Comparison of ENCODE assay signal across 25 cellular contexts in the genomic region with DNA sequence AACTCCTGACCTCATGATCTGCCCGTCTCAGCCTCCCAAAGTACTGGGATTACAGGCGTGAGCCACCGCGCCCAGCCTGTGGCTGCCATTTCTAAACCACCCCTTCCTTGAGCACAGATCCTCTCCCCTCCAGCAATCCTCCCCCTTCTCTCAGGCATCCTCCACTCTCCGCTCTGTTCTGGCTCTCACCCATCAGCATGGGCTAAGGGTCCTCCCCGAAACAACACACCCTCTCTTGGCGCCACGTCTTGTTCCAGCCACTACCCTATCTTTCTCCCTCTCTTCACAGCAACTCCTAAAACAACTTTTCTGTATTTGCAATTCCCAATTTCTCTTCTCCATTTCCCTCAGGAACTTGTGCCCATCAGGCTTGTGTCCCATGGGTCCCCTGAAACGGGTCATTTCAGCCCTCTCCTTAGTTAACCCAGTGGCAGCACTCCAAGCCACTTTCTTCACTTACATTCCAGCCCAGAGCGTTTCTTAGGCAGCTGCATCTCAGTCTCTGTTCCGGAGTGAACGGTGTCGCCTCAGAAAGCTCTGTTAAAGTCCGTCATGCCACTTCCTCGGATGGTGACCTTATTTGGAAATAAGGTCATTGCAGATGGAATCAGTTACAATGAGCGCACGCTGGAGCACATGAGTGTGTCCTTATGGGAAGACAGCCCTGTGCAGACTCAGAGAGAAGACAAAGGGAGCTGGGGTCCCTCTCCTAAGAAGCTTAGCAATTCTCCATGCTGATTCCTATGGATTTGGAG. TPM values are rescaled to one million over a fixed set of nuclear protein-coding genes. Genes with fewer than 3 reads are reported as not detected.
DNase-seq lines count a peak whose midpoint lies in the region; ATAC-seq, FAIRE-seq and TF ChIP-seq lines count a peak whose summit lies in the region.
"Had no signal": no experiment of that assay in that cellular context is flagged by ENCODE, and none has a peak within 500 bp of the region (broad histone marks: within the 10 kb centered on the region; RNA-seq: fewer than 3 reads in every experiment).

No MANE protein-coding gene starts in this region.

- no peak overlapping the region for H4K91ac ChIP-seq in neuronal stem cell (ENCODE audit: low read depth, low read length, poor library complexity)

- no peak for FAIRE-seq in pancreas (lab: Jason Lieb, UNC)
- FAIRE-seq: G401.6 had no signal

- no peak overlapping the region for H4K8ac ChIP-seq in neuronal stem cell (ENCODE audit: low read depth, low read length)

- DNase-seq in BJ (ENCODE audit: low read depth) (peak; percentile 53), GM23338 (ENCODE audit: low spot score) (no peak), fibroblast of gingiva (ENCODE audit: low read depth) (peak; percentile 74), neuronal stem cell (ENCODE audit: low spot score) (no peak), WERI-Rb-1 (no peak), pancreas (no peak), HPDE6-E6E7 (ENCODE audit: extremely low spot score) (no peak), left lung (no peak)
- DNase-seq: activated naive CD4-positive, alpha-beta T cell treated with anti-CD3 and anti-CD28 coated beads, Interleukin-2, amount 50 U/mL, for 16 hours; anterior cingulate cortex; caudate nucleus; CD4-positive, alpha-beta memory T cell; dermis blood vessel endothelial cell; DMS 273 treated with DMSO at 0.1 percent for 48 hours; kidney glomerular epithelial cell; naive B cell; NCI-H524 had no signal

- intact Hi-C loops in pancreas (cut with DNase I), result no loop called here
- intact Hi-C loops in left lung (cut with DNase I), result no loop called here

- no CpG with 5 or more reads among the region's 17 CpGs for WGBS in neuronal stem cell (ENCODE audit: extremely low coverage in 2 of 2, insufficient read length in 2 of 2, insufficient replicate concordance in 1 of 2), 2 donors
- 84 to 87% methylated on average over 17 of the region's 17 CpGs for WGBS in pancreas, 2 donors

- no peaks in the 10 kb centered on the region for H3K9me2 ChIP-seq in GM23338 (ENCODE audit: insufficient read depth)

- H3K9ac ChIP-seq in neuronal stem cell (ENCODE audit: low read depth, low read length, poor library complexity), result peak overlapping the region; percentile 56

- no peaks in the 10 kb centered on the region for H3K9me3 Mint-ChIP-seq in GM23338
- H3K9me3 Mint-ChIP-seq: CD4-positive, alpha-beta memory T cell had no signal

- H3K27ac ChIP-seq in GM23338 (ENCODE audit: low read depth), result no peak overlapping the region
- no peak overlapping the region for H3K27ac ChIP-seq in neuronal stem cell (replicated peaks; ENCODE audit: low read length)
- no peak overlapping the region for H3K27ac ChIP-seq in WERI-Rb-1
- H3K27ac ChIP-seq in pancreas, result no peak overlapping the region
- no peak overlapping the region for H3K27ac ChIP-seq in left lung
- H3K27ac ChIP-seq: right lobe of liver, SK-N-MC, upper lobe of left lung had no signal

- H3K4ac ChIP-seq in neuronal stem cell (ENCODE audit: low read length), result no peak overlapping the region

- no peak overlapping the region for H3K27ac Mint-ChIP-seq in GM23338
- H3K27ac Mint-ChIP-seq: CD4-positive, alpha-beta memory T cell; naive B cell; T-helper 1 cell treated with Interleukin-12 subunit alpha and Interleukin-12 subunit beta and Interleukin-4 antibody, amounts not matched to agents 30 μg/mL and 1 μg/mL, for 36 hours had no signal

- no peak overlapping the region for H3K14ac ChIP-seq in neuronal stem cell (ENCODE audit: low read length)

- H3K23ac ChIP-seq in neuronal stem cell (ENCODE audit: low read depth, low read length, poor library complexity), result no peak overlapping the region

- no peaks in the 10 kb centered on the region for H3K36me3 ChIP-seq in BJ (ENCODE audit: control insufficient read depth, insufficient read depth, low read length)
- no peaks in the 10 kb centered on the region for H3K36me3 ChIP-seq in GM23338 (ENCODE audit: insufficient read depth)
- H3K36me3 ChIP-seq in neuronal stem cell (replicated peaks in 1 of 2; ENCODE audit: control insufficient read depth in 2 of 2, insufficient read depth in 2 of 2, low read length in 2 of 2), result no peaks in the 10 kb centered on the region
- H3K36me3 ChIP-seq in WERI-Rb-1, result no peaks in the 10 kb centered on the region
- no peaks in the 10 kb centered on the region for H3K36me3 ChIP-seq in pancreas
- H3K36me3 ChIP-seq in left lung, result no peaks in the 10 kb centered on the region
- H3K36me3 ChIP-seq: right lobe of liver, upper lobe of left lung had no signal

- H3K27me3 ChIP-seq in BJ (ENCODE audit: control insufficient read depth, insufficient read depth, low read length) (no peaks in the 10 kb centered on the region), GM23338 (ENCODE audit: insufficient read depth) (no peaks in the 10 kb centered on the region), neuronal stem cell (ENCODE audit: control insufficient read depth in 3 of 3, insufficient read depth in 3 of 3, low read depth in 1 of 3, low read length in 3 of 3) (no peaks in the 10 kb centered on the region), WERI-Rb-1 (ENCODE audit: insufficient read depth, low read depth, severe bottlenecking) (no peaks in the 10 kb centered on the region), pancreas (no peaks in the 10 kb centered on the region), left lung (no peaks in the 10 kb centered on the region)
- H3K27me3 ChIP-seq: right lobe of liver, upper lobe of left lung had no signal

- H3K36me3 Mint-ChIP-seq in GM23338 (ENCODE audit: low read depth), result no peaks in the 10 kb centered on the region
- H3K36me3 Mint-ChIP-seq: CD4-positive, alpha-beta memory T cell; naive B cell had no signal

- H3K79me1 ChIP-seq in neuronal stem cell (ENCODE audit: low read depth, low read length), result no peaks in the 10 kb centered on the region

- H3K4me3 ChIP-seq in BJ (ENCODE audit: low read depth, low read length), result peak overlapping the region; percentile 41
- H3K4me3 ChIP-seq in GM23338, result no peak overlapping the region
- H3K4me3 ChIP-seq in neuronal stem cell (ENCODE audit: low read length in 2 of 2), result no peak overlapping the region
- H3K4me3 ChIP-seq in WERI-Rb-1 (ENCODE audit: low read depth, low read length), result no peak overlapping the region
- H3K4me3 ChIP-seq in pancreas, result no peak overlapping the region
- no peak overlapping the region for H3K4me3 ChIP-seq in left lung
- H3K4me3 ChIP-seq: right lobe of liver, SK-N-MC, upper lobe of left lung had no signal

- H4K20me1 ChIP-seq in GM23338 (replicated peaks; ENCODE audit: insufficient read depth), result no peaks in the 10 kb centered on the region

- no peak overlapping the region for H2BK12ac ChIP-seq in neuronal stem cell (ENCODE audit: low read length)

- no peaks in the 10 kb centered on the region for H3K79me2 ChIP-seq in GM23338 (replicated peaks; ENCODE audit: insufficient read depth)

- no peak overlapping the region for H2BK5ac ChIP-seq in neuronal stem cell (ENCODE audit: low read length)

- no peak overlapping the region for H2AK5ac ChIP-seq in neuronal stem cell (ENCODE audit: low read depth, low read length)

- no peak overlapping the region for H3K4me3 Mint-ChIP-seq in GM23338
- H3K4me3 Mint-ChIP-seq: T-helper 1 cell treated with Interleukin-12 subunit alpha and Interleukin-12 subunit beta and Interleukin-4 antibody, amounts not matched to agents 30 μg/mL and 1 μg/mL, for 36 hours had no signal

- H3K4me1 Mint-ChIP-seq in GM23338, result no peaks in the 10 kb centered on the region

- H3F3A ChIP-seq in GM23338 (replicated peaks; ENCODE audit: low read depth), result no peaks in the 10 kb centered on the region

- H2BK120ac ChIP-seq in neuronal stem cell (ENCODE audit: low read depth, low read length), result no peak overlapping the region

- CTCF ChIA-PET in BJ (lab: Yijun Ruan, JAX), result interaction anchor here (0.9 kb wide), 1 partner anchor 8 kb away, joined by 3 read pairs; no protein-coding TSS in a partner anchor

- no peak for TF ChIP-seq CTCF in BJ (IDR thresholded peaks at IDR 0.05; ENCODE audit: insufficient read depth, low read depth, low read length)
- no peak for TF ChIP-seq CTCF in GM23338 (conservative IDR thresholded peaks at IDR 0.05; ENCODE audit: low read depth in 2 of 2)
- no peak for TF ChIP-seq CTCF in WERI-Rb-1 (IDR thresholded peaks at IDR 0.05; ENCODE audit: low read depth, low read length)
- TF ChIP-seq CTCF in pancreas (IDR thresholded peaks at IDR 0.05), result no peak
- no peak for TF ChIP-seq CTCF in left lung (IDR thresholded peaks at IDR 0.05)

- H2AFZ ChIP-seq in GM23338 (peak overlapping the region; percentile 56; the same call in 1 of the 2 replicates), neuronal stem cell (ENCODE audit: low read length) (peak overlapping the region; percentile 20)

- H3K4me1 ChIP-seq in GM23338 (ENCODE audit: insufficient read depth), result no peaks in the 10 kb centered on the region
- H3K4me1 ChIP-seq in neuronal stem cell (ENCODE audit: control insufficient read depth in 2 of 2, insufficient read depth in 1 of 2, low read depth in 1 of 2, low read length in 2 of 2), result peaks cover 0 to 2% of the 10 kb centered on the region in 2 donors
- peaks cover 0 to 8% (median 7%) of the 10 kb centered on the region in 3 donors for H3K4me1 ChIP-seq in pancreas
- H3K4me1 ChIP-seq in left lung, result peaks cover 0 to 16% of the 10 kb centered on the region in 2 donors
- H3K4me1 ChIP-seq: right lobe of liver, upper lobe of left lung had no signal

- no peak overlapping the region for H2BK15ac ChIP-seq in neuronal stem cell (ENCODE audit: low read length)

- ATAC-seq in GM23338 (no peak), pancreas (no peak), left lung (no peak)
- ATAC-seq: Panc1, right lobe of liver had no signal

- POLR2A ChIA-PET in BJ (lab: Charles Lee), result no interaction called here

- H3K18ac ChIP-seq in neuronal stem cell (ENCODE audit: low read length), result no peak overlapping the region

- peaks cover 6% of the 10 kb centered on the region for H3K27me3 Mint-ChIP-seq in GM23338 (ENCODE audit: insufficient read depth, low read depth, poor library complexity)

- no peaks in the 10 kb centered on the region for H3K9me3 ChIP-seq in neuronal stem cell (replicated peaks in 1 of 2; ENCODE audit: control insufficient read depth in 2 of 2, insufficient read depth in 1 of 2, low read depth in 1 of 2, low read length in 2 of 2)
- no peaks in the 10 kb centered on the region for H3K9me3 ChIP-seq in WERI-Rb-1 (ENCODE audit: severe bottlenecking)
- no peaks in the 10 kb centered on the region for H3K9me3 ChIP-seq in pancreas
- H3K9me3 ChIP-seq in left lung, result no peaks in the 10 kb centered on the region
- H3K9me3 ChIP-seq: right lobe of liver, upper lobe of left lung had no signal

- H3K4me2 ChIP-seq in GM23338, result no peak overlapping the region
- no peak overlapping the region for H3K4me2 ChIP-seq in neuronal stem cell (ENCODE audit: insufficient read depth, low read length, poor library complexity, severe bottlenecking)

RNA-seq across cellular contexts. Expression of a gene that starts 28.3 kb away (rescaled TPM):
- polyA plus RNA-seq in BJ (2011; rRNA removed) (not detected in 2 replicates), GM23338 (2016; fragmentation: Nextera tagmentation; extraction: Ambion mirVana) (not detected in 2 replicates), pancreas (not detected)
- polyA minus RNA-seq in BJ (2011; rRNA and poly(A)+ RNA removed), result not detected in 2 replicates
- not detected in 2 replicates for total RNA-seq in GM23338 (2014; rRNA removed; shearing (Covaris generic))
- polyA plus RNA-seq in neuronal stem cell (2013, experiment 1 of 2), result not detected
- polyA plus RNA-seq in neuronal stem cell (2013, experiment 2 of 2), result not detected
- total RNA-seq in pancreas (not detected), left lung (not detected)
- total RNA-seq: CD4-positive, alpha-beta memory T cell; dermis blood vessel endothelial cell; LHCN-M2; right lobe of liver; upper lobe of left lung had no signal
- polyA plus RNA-seq: CD4-positive, alpha-beta memory T cell had no signal

RNA-seq across cellular contexts. Expression of a gene that starts 30.4 kb away (rescaled TPM):
- polyA plus RNA-seq in BJ (2011; rRNA removed) (0.06 and 0.07 TPM in 2 replicates), GM23338 (2016; fragmentation: Nextera tagmentation; extraction: Ambion mirVana) (not detected in 2 replicates), pancreas (under 1 TPM in 1 of 2 donors, not detected in 1; 0.02 TPM)
- polyA minus RNA-seq in BJ (2011; rRNA and poly(A)+ RNA removed), result not detected in 2 replicates
- total RNA-seq in GM23338 (2014; rRNA removed; shearing (Covaris generic)), result not detected in 2 replicates
- polyA plus RNA-seq in neuronal stem cell (2013, experiment 1 of 2), result not detected
- polyA plus RNA-seq in neuronal stem cell (2013, experiment 2 of 2), result not detected
- total RNA-seq in pancreas (not detected), left lung (not detected)
- total RNA-seq: CD4-positive, alpha-beta memory T cell; dermis blood vessel endothelial cell; LHCN-M2; right lobe of liver; subcutaneous adipose tissue had no signal
- polyA plus RNA-seq: CD4-positive, alpha-beta memory T cell had no signal

Comparison
In these comparisons a context has a peak if more than half of its experiments do, and no peak if none do; other contexts are left out.
1. DNase-seq: peak in BJ (single experiment) and fibroblast of gingiva (single experiment); none in GM23338 (single experiment), neuronal stem cell (single experiment), WERI-Rb-1 (single experiment), pancreas (0 of 6), HPDE6-E6E7 (single experiment) and left lung (0 of 2).